Comparison of ENCODE assay signal across 1 cellular context in the genomic region with DNA sequence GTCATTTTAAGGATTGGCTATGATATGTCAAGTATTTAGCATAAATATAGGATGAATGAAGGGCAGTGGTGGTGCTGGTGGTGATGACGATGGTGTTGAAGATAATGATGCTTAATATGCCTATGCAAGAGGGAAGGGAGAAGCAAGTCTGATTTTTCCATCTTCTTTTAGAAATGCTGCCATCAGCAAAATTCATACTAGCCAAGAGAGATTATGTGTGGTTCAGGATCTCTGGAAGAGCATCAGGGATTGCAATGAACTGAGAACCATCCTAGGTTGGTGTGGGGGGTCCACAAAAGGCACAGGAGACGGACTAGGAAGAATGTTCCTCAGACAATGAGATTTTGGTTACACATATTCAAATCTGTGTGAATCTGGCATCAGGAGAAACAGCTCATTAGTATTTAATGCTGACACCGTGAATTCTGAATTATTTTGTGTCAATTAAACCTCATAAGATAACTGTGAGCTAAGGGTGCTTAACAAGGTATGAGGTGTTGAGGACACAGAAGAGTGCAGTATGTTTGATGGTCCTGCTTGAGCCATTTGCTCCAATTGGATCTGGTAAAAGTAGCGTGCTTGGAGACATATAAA.
TF ChIP-seq lines count a peak whose summit lies in the region.

No MANE protein-coding gene starts in this region.

TF ChIP-seq in K562, 482 proteins besides CTCF, POLR2A, EP300 and RAD21 (continued from another document):
- TF ChIP-seq, protein P1, sequence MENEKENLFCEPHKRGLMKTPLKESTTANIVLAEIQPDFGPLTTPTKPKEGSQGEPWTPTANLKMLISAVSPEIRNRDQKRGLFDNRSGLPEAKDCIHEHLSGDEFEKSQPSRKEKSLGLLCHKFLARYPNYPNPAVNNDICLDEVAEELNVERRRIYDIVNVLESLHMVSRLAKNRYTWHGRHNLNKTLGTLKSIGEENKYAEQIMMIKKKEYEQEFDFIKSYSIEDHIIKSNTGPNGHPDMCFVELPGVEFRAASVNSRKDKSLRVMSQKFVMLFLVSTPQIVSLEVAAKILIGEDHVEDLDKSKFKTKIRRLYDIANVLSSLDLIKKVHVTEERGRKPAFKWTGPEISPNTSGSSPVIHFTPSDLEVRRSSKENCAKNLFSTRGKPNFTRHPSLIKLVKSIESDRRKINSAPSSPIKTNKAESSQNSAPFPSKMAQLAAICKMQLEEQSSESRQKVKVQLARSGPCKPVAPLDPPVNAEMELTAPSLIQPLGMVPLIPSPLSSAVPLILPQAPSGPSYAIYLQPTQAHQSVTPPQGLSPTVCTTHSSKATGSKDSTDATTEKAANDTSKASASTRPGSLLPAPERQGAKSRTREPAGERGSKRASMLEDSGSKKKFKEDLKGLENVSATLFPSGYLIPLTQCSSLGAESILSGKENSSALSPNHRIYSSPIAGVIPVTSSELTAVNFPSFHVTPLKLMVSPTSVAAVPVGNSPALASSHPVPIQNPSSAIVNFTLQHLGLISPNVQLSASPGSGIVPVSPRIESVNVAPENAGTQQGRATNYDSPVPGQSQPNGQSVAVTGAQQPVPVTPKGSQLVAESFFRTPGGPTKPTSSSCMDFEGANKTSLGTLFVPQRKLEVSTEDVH (IDR thresholded peaks at IDR 0.05; ENCODE audit: low read depth, partially characterized antibody) = no peak
- TF ChIP-seq HDAC8 (tag; IDR thresholded peaks at IDR 0.05) = no peak
- peak; percentile 30; the same call in 1 of the 2 replicates for TF ChIP-seq ZNF316 (IDR thresholded peaks at IDR 0.05)
- TF ChIP-seq CREB3L1 (IDR thresholded peaks at IDR 0.05; ENCODE audit: borderline replicate concordance, low read depth) = no peak
- TF ChIP-seq MAFF (IDR thresholded peaks at IDR 0.05; ENCODE audit: low read length) = peak; percentile 52; the same call in 1 of the 2 replicates
- no peak for TF ChIP-seq BACH1 (tag; IDR thresholded peaks at IDR 0.05)
- TF ChIP-seq, protein P2, sequence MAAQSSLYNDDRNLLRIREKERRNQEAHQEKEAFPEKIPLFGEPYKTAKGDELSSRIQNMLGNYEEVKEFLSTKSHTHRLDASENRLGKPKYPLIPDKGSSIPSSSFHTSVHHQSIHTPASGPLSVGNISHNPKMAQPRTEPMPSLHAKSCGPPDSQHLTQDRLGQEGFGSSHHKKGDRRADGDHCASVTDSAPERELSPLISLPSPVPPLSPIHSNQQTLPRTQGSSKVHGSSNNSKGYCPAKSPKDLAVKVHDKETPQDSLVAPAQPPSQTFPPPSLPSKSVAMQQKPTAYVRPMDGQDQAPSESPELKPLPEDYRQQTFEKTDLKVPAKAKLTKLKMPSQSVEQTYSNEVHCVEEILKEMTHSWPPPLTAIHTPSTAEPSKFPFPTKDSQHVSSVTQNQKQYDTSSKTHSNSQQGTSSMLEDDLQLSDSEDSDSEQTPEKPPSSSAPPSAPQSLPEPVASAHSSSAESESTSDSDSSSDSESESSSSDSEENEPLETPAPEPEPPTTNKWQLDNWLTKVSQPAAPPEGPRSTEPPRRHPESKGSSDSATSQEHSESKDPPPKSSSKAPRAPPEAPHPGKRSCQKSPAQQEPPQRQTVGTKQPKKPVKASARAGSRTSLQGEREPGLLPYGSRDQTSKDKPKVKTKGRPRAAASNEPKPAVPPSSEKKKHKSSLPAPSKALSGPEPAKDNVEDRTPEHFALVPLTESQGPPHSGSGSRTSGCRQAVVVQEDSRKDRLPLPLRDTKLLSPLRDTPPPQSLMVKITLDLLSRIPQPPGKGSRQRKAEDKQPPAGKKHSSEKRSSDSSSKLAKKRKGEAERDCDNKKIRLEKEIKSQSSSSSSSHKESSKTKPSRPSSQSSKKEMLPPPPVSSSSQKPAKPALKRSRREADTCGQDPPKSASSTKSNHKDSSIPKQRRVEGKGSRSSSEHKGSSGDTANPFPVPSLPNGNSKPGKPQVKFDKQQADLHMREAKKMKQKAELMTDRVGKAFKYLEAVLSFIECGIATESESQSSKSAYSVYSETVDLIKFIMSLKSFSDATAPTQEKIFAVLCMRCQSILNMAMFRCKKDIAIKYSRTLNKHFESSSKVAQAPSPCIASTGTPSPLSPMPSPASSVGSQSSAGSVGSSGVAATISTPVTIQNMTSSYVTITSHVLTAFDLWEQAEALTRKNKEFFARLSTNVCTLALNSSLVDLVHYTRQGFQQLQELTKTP (IDR thresholded peaks at IDR 0.05; ENCODE audit: low read depth in 1 of 2, partially characterized antibody in 2 of 2) = no peak
- TF ChIP-seq SREBF1 (IDR thresholded peaks at IDR 0.05; ENCODE audit: borderline replicate concordance, low read depth, low read length) = no peak
- no peak for TF ChIP-seq SUPT5H (IDR thresholded peaks at IDR 0.05)
- no peak for TF ChIP-seq TSC22D4 (tag; IDR thresholded peaks at IDR 0.05)
- TF ChIP-seq, protein P3, sequence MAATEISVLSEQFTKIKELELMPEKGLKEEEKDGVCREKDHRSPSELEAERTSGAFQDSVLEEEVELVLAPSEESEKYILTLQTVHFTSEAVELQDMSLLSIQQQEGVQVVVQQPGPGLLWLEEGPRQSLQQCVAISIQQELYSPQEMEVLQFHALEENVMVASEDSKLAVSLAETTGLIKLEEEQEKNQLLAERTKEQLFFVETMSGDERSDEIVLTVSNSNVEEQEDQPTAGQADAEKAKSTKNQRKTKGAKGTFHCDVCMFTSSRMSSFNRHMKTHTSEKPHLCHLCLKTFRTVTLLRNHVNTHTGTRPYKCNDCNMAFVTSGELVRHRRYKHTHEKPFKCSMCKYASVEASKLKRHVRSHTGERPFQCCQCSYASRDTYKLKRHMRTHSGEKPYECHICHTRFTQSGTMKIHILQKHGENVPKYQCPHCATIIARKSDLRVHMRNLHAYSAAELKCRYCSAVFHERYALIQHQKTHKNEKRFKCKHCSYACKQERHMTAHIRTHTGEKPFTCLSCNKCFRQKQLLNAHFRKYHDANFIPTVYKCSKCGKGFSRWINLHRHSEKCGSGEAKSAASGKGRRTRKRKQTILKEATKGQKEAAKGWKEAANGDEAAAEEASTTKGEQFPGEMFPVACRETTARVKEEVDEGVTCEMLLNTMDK (IDR thresholded peaks at IDR 0.05; ENCODE audit: borderline replicate concordance, insufficient read depth, low read depth, low read length, poor library complexity, severe bottlenecking) = no peak
